9 cellular contexts compared by ENCODE assay signal in the genomic region with DNA sequence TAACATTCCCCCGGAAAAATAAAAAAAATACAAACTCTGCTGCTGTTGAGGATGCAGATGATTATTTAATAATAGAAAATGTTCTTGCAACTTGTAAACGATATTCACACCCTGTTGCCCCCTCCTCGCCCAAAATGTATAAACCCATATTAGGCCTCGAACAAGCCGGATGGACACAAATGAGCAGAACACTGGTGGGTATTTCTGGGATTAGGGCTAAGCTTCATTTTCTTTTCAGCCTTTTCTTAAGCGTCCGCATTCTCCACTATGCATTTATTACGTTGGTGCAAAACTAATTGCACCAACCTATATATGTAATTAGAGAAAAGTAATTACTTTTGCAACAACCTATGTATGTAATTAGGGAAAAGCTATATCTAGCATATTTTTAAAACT. TPM values are rescaled to one million over a fixed set of nuclear protein-coding genes. Genes with fewer than 3 reads are reported as not detected.
DNase-seq lines count a peak whose midpoint lies in the region; ATAC-seq and TF ChIP-seq lines count a peak whose summit lies in the region.
"Had no signal": no experiment of that assay in that cellular context is flagged by ENCODE, and none has a peak within 500 bp of the region (broad histone marks: within the 10 kb centered on the region; RNA-seq: fewer than 3 reads in every experiment).

No MANE protein-coding gene starts in this region.

- peaks cover 4% of the 10 kb centered on the region for H3K27me3 ChIP-seq in hepatocyte

- DNase-seq in activated CD8-positive, alpha-beta T cell treated with anti-CD3 and anti-CD28 coated beads, Interleukin-2, amount 10 ng/mL, durations not matched to agents 7 days and 5 days: no peak
- DNase-seq in hepatocyte (ENCODE audit: low spot score): no peak
- no peak for DNase-seq in erythroblast (lab: John Stamatoyannopoulos, UW)
- DNase-seq in germinal center (ENCODE audit: low spot score): no peak
- DNase-seq in hypothalamus (lab: John Stamatoyannopoulos, UW): no peak

- TF ChIP-seq POLR2A in erythroblast (IDR thresholded peaks at IDR 0.05; ENCODE audit: low read length): no peak

- peak overlapping the region; percentile 68 for H3K4me3 Mint-ChIP-seq in activated CD8-positive, alpha-beta T cell treated with anti-CD3 and anti-CD28 coated beads, Interleukin-2, amount 10 ng/mL, durations not matched to agents 7 days and 5 days

- CTCF ChIA-PET in HEK293 (lab: Yijun Ruan, JAX): interaction anchor here (0.6 to 1.2 kb wide), 5 partner anchors 8 to 739 kb away, joined by 3 to 6 read pairs (median 3); no protein-coding TSS in a partner anchor
- CTCF ChIA-PET in activated CD8-positive, alpha-beta T cell treated with anti-CD3 and anti-CD28 coated beads, Interleukin-2, amount 10 ng/mL, durations not matched to agents 7 days and 5 days (lab: Charles Lee): interaction anchor here (2.2 kb wide), 1 partner anchor 166 kb away, joined by 9 read pairs; no protein-coding TSS in a partner anchor

- H4K20me1 ChIP-seq in hepatocyte (ENCODE audit: insufficient read depth, poor library complexity, severe bottlenecking): no peaks in the 10 kb centered on the region

- no peak for TF ChIP-seq CTCF in HEK293 (tag by site-specific recombination; IDR thresholded peaks at IDR 0.05)
- TF ChIP-seq CTCF in hepatocyte (IDR thresholded peaks at IDR 0.05; ENCODE audit: poor library complexity): no peak

- H3K36me3 Mint-ChIP-seq in activated CD8-positive, alpha-beta T cell treated with anti-CD3 and anti-CD28 coated beads, Interleukin-2, amount 10 ng/mL, durations not matched to agents 7 days and 5 days (ENCODE audit: low read depth): no peaks in the 10 kb centered on the region

- H3K36me3 ChIP-seq in HEK293 (ENCODE audit: control insufficient read depth in 2 of 2, insufficient read depth in 1 of 2, low read length in 2 of 2) (no peaks in the 10 kb centered on the region), hepatocyte (replicated peaks; ENCODE audit: insufficient read depth, low read depth) (no peaks in the 10 kb centered on the region)

- ATAC-seq in activated CD8-positive, alpha-beta T cell treated with anti-CD3 and anti-CD28 coated beads, Interleukin-2, amount 10 ng/mL, durations not matched to agents 7 days and 5 days: no peak
- no peak for ATAC-seq in HG03280 (IDR thresholded peaks at IDR 0.05; ENCODE audit: unreplicated experiment)

- peak overlapping the region; percentile 82 for H3K4me2 ChIP-seq in hepatocyte

- POLR2A ChIA-PET in HEK293 (lab: Yijun Ruan, JAX): interaction anchor here (0.6 to 1.6 kb wide), 4 partner anchors 8 to 31 kb away, joined by 3 to 14 read pairs (median 4); partner anchors contain the start of gene TFPI2
- POLR2A ChIA-PET in activated CD8-positive, alpha-beta T cell treated with anti-CD3 and anti-CD28 coated beads, Interleukin-2, amount 10 ng/mL, durations not matched to agents 7 days and 5 days (lab: Charles Lee): no interaction called here

- peaks cover 6% of the 10 kb centered on the region for H3K79me2 ChIP-seq in hepatocyte

- H3K27ac Mint-ChIP-seq in activated CD8-positive, alpha-beta T cell treated with anti-CD3 and anti-CD28 coated beads, Interleukin-2, amount 10 ng/mL, durations not matched to agents 7 days and 5 days: no peak overlapping the region

- WGBS in hepatocyte (ENCODE audit: low lambda C conversion rate, missing lambda C conversion rate): 71% methylated on average over 8 of the region's 8 CpGs

- peaks cover 9% of the 10 kb centered on the region for H3K4me1 Mint-ChIP-seq in activated CD8-positive, alpha-beta T cell treated with anti-CD3 and anti-CD28 coated beads, Interleukin-2, amount 10 ng/mL, durations not matched to agents 7 days and 5 days (ENCODE audit: low read depth)

- H3K4me3 ChIP-seq in HEK293 (ENCODE audit: low read depth, low read length) (peak overlapping the region; percentile 63; the same call in 1 of the 2 replicates), hepatocyte (peak overlapping the region; percentile 37), skin epidermis (peak overlapping the region; percentile 13 to 46 (median 42))

- no peaks in the 10 kb centered on the region for H3K9me3 Mint-ChIP-seq in activated CD8-positive, alpha-beta T cell treated with anti-CD3 and anti-CD28 coated beads, Interleukin-2, amount 10 ng/mL, durations not matched to agents 7 days and 5 days (ENCODE audit: insufficient read depth)

- peak overlapping the region; percentile 73 for H2AFZ ChIP-seq in hepatocyte

- H3K9me2 ChIP-seq in hepatocyte (replicated peaks; ENCODE audit: insufficient read depth): no peaks in the 10 kb centered on the region

- no peaks in the 10 kb centered on the region for H3K9me3 ChIP-seq in HEK293 (ENCODE audit: control insufficient read depth, insufficient read depth, low read depth, low read length)
- H3K9me3 ChIP-seq in hepatocyte (ENCODE audit: low read depth): no peaks in the 10 kb centered on the region

- peaks cover 12% of the 10 kb centered on the region for H3K4me1 ChIP-seq in HEK293 (ENCODE audit: control insufficient read depth, insufficient read depth, low read length)
- no peaks in the 10 kb centered on the region for H3K4me1 ChIP-seq in hepatocyte (ENCODE audit: insufficient read depth)

- H3K27me3 Mint-ChIP-seq in activated CD8-positive, alpha-beta T cell treated with anti-CD3 and anti-CD28 coated beads, Interleukin-2, amount 10 ng/mL, durations not matched to agents 7 days and 5 days (ENCODE audit: low read depth): peaks cover 32% of the 10 kb centered on the region

- peak overlapping the region; percentile 93; the same call in 1 of the 2 replicates for H3K27ac ChIP-seq in HEK293 (ENCODE audit: extremely low read depth, low read depth, low read length)
- H3K27ac ChIP-seq in hepatocyte: peak overlapping the region; percentile 88
- H3K27ac ChIP-seq in skin epidermis: peak overlapping the region in 18 of 21 experiments; percentile 53 to 94 (median 83)

TF ChIP-seq in HEK293, 187 proteins besides CTCF, POLR2A, EP300 and RAD21:
- TF ChIP-seq ZBTB6 (tag by site-specific recombination; IDR thresholded peaks at IDR 0.05) (no peak), ZNF335 (tag by site-specific recombination; conservative IDR thresholded peaks at IDR 0.05) (no peak), ZNF157 (tag by site-specific recombination; IDR thresholded peaks at IDR 0.05) (no peak), ZNF184 (tag by site-specific recombination; IDR thresholded peaks at IDR 0.05) (no peak), ZNF391 (tag by site-specific recombination; IDR thresholded peaks at IDR 0.05; ENCODE audit: borderline replicate concordance, low read depth) (no peak)
- TF ChIP-seq, protein P1, sequence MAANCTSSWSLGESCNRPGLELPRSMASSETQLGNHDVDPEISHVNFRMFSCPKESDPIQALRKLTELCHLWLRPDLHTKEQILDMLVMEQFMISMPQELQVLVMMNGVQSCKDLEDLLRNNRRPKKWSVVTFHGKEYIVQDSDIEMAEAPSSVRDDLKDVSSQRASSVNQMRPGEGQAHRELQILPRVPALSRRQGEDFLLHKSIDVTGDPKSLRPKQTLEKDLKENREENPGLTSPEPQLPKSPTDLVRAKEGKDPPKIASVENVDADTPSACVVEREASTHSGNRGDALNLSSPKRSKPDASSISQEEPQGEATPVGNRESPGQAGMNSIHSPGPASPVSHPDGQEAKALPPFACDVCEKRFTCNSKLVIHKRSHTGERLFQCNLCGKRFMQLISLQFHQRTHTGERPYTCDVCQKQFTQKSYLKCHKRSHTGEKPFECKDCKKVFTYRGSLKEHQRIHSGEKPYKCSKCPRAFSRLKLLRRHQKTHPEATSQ (tag by site-specific recombination; IDR thresholded peaks at IDR 0.05): no peak

RNA-seq across cellular contexts. Expression of gene GNG11, which starts 0.3 kb away (rescaled TPM):
- not detected for total RNA-seq in activated CD8-positive, alpha-beta T cell treated with anti-CD3 and anti-CD28 coated beads, Interleukin-2, amount 10 ng/mL, durations not matched to agents 7 days and 5 days
- total RNA-seq in hepatocyte: 10.0 and 11.2 TPM in 2 replicates
- polyA plus RNA-seq in hepatocyte: 18.0 and 21.1 TPM in 2 replicates
- total RNA-seq: activated CD8-positive, alpha-beta memory T cell treated with anti-CD3 and anti-CD28 coated beads for 36 hours had no signal

RNA-seq across cellular contexts. Expression of gene GNGT1, which starts 14.8 kb away (rescaled TPM):
- total RNA-seq in activated CD8-positive, alpha-beta T cell treated with anti-CD3 and anti-CD28 coated beads, Interleukin-2, amount 10 ng/mL, durations not matched to agents 7 days and 5 days: not detected
- total RNA-seq in hepatocyte: not detected in 2 replicates
- polyA plus RNA-seq in hepatocyte: 0.24 TPM in 1 of 2 replicates, not detected in the other
- total RNA-seq: activated CD8-positive, alpha-beta memory T cell treated with anti-CD3 and anti-CD28 coated beads for 36 hours had no signal

RNA-seq across cellular contexts. Expression of gene TFPI2, which starts 30.6 kb away (rescaled TPM):
- not detected for total RNA-seq in activated CD8-positive, alpha-beta T cell treated with anti-CD3 and anti-CD28 coated beads, Interleukin-2, amount 10 ng/mL, durations not matched to agents 7 days and 5 days
- 41.5 and 66.2 TPM in 2 replicates for total RNA-seq in hepatocyte
- polyA plus RNA-seq in hepatocyte: 52.8 and 87.3 TPM in 2 replicates
- total RNA-seq: activated CD8-positive, alpha-beta memory T cell treated with anti-CD3 and anti-CD28 coated beads for 36 hours had no signal

Comparison
In these comparisons a context has a peak if more than half of its experiments do, and no peak if none do; other contexts are left out.
1. RNA of gene GNG11, which starts 0.3 kb away (total RNA-seq): 10.0 to 11.2 TPM in hepatocyte; not detected in activated CD8-positive, alpha-beta T cell treated with anti-CD3 and anti-CD28 coated beads, Interleukin-2, amount 10 ng/mL, durations not matched to agents 7 days and 5 days; every median in the first group is over 10 times any median in the second.
2. RNA of gene TFPI2, which starts 30.6 kb away (total RNA-seq): 41.5 to 66.2 TPM in hepatocyte; not detected in activated CD8-positive, alpha-beta T cell treated with anti-CD3 and anti-CD28 coated beads, Interleukin-2, amount 10 ng/mL, durations not matched to agents 7 days and 5 days; every median in the first group is over 10 times any median in the second.
3. Peak in every context shown above with its lines, with median percentiles within 50 percentile points of each other: H3K27ac ChIP-seq and H3K4me3 ChIP-seq.